Comparison of ENCODE assay signal across 8 cellular contexts in genomic region chr6:108294787-108295625, GRCh38. TPM values are rescaled to one million over a fixed set of nuclear protein-coding genes. Genes with fewer than 3 reads are reported as not detected.
DNase-seq lines count a peak whose midpoint lies in the region; ATAC-seq and TF ChIP-seq lines count a peak whose summit lies in the region.

Gene AFG1L (plus strand): TSS chr6:108295054. CDS start chr6:108295080, 26 bp downstream.

- no peak for TF ChIP-seq CTCF in BE2C (IDR thresholded peaks at IDR 0.05; ENCODE audit: low read depth, low read length)

- no peaks in the 10 kb centered on the region for H3K9me3 ChIP-seq in BE2C

- peak; percentile 77 for ATAC-seq in HG03378 (IDR thresholded peaks at IDR 0.05; ENCODE audit: unreplicated experiment)
- ATAC-seq in left lobe of liver: peak; percentile 98

- no peaks in the 10 kb centered on the region for H3K36me3 ChIP-seq in BE2C

- H3K36me3 Mint-ChIP-seq in activated CD4-positive, alpha-beta T cell treated with anti-CD3 and anti-CD28 coated beads, Interleukin-2, amount 10 ng/mL, durations not matched to agents 7 days and 5 days (ENCODE audit: low read depth): peaks cover 11% of the 10 kb centered on the region

- peak within 1 kb of the TSS; percentile 100 for H3K27ac Mint-ChIP-seq in activated CD4-positive, alpha-beta T cell treated with anti-CD3 and anti-CD28 coated beads, Interleukin-2, amount 10 ng/mL, durations not matched to agents 7 days and 5 days

- H3K4me3 ChIP-seq in BE2C (ENCODE audit: low read depth, low read length): peak within 1 kb of the TSS; percentile 98

- H3K9me3 Mint-ChIP-seq in activated CD4-positive, alpha-beta T cell treated with anti-CD3 and anti-CD28 coated beads, Interleukin-2, amount 10 ng/mL, durations not matched to agents 7 days and 5 days: no peaks in the 10 kb centered on the region

- peaks cover 30% of the 10 kb centered on the region for H3K4me1 Mint-ChIP-seq in activated CD4-positive, alpha-beta T cell treated with anti-CD3 and anti-CD28 coated beads, Interleukin-2, amount 10 ng/mL, durations not matched to agents 7 days and 5 days

- DNase-seq in BE2C (peak; percentile 94), NCI-H526 (lab: John Stamatoyannopoulos, UW) (peak; percentile 86 to 92), cortex of kidney (lab: John Stamatoyannopoulos, UW) (peak; percentile 36), left lobe of liver (ENCODE audit: low spot score) (peak; percentile 99)
- peak; percentile 90 for DNase-seq in activated CD4-positive, alpha-beta T cell treated with anti-CD3 and anti-CD28 coated beads, Interleukin-2, amount 10 ng/mL, durations not matched to agents 7 days and 5 days
- peak; percentile 90 to 91 for DNase-seq in stimulated activated CD4-positive, alpha-beta T cell treated with anti-CD3 and anti-CD28 coated beads, Interleukin-2, amount 100 ng/mL, for 24 hours

- POLR2A ChIA-PET in activated CD4-positive, alpha-beta T cell treated with anti-CD3 and anti-CD28 coated beads, Interleukin-2, amount 10 ng/mL, durations not matched to agents 7 days and 5 days (lab: Charles Lee): interaction anchor here (0.6 to 1.0 kb wide), 2 partner anchors 34 to 71 kb away, joined by 5 read pairs; partner anchors contain the start of gene SNX3

- no peaks in the 10 kb centered on the region for H3K27me3 Mint-ChIP-seq in activated CD4-positive, alpha-beta T cell treated with anti-CD3 and anti-CD28 coated beads, Interleukin-2, amount 10 ng/mL, durations not matched to agents 7 days and 5 days

- CTCF ChIA-PET in activated CD4-positive, alpha-beta T cell treated with anti-CD3 and anti-CD28 coated beads, Interleukin-2, amount 10 ng/mL, durations not matched to agents 7 days and 5 days (lab: Charles Lee): interaction anchor here (1.0 to 2.6 kb wide), 5 partner anchors 10 to 40 kb away, joined by 3 to 9 read pairs (median 3); partner anchors contain the start of gene SNX3

- H3K4me1 ChIP-seq in BE2C: no peaks in the 10 kb centered on the region

- TF ChIP-seq POLR2A in GM19099 (IDR thresholded peaks at IDR 0.05; ENCODE audit: extremely low read depth, insufficient read length, low read depth): peak; percentile 55

- H3K27me3 ChIP-seq in BE2C: no peaks in the 10 kb centered on the region

- H3K4me3 Mint-ChIP-seq in activated CD4-positive, alpha-beta T cell treated with anti-CD3 and anti-CD28 coated beads, Interleukin-2, amount 10 ng/mL, durations not matched to agents 7 days and 5 days: peak within 1 kb of the TSS; percentile 99

RNA-seq across cellular contexts. Expression of gene AFG1L, which starts in this region (rescaled TPM):
- 3.0 TPM for polyA plus RNA-seq in BE2C (2012; ENCODE audit: insufficient read depth, insufficient read length, low read depth)
- 1 to 10 TPM; 5.7 to 5.9 TPM for total RNA-seq in activated CD4-positive, alpha-beta T cell treated with anti-CD3 and anti-CD28 coated beads, Interleukin-2, amount 10 ng/mL, durations not matched to agents 7 days and 5 days
- total RNA-seq in left lobe of liver: 7.0 TPM

Comparison
In these comparisons a context has a peak if more than half of its experiments do, and no peak if none do; other contexts are left out.
1. Peak in every context shown above with its lines: DNase-seq, ATAC-seq and H3K4me3 ChIP-seq.
2. DNase-seq: peak in every context shown above with its lines; median percentile 99 in left lobe of liver; 94 in BE2C; 90 in stimulated activated CD4-positive, alpha-beta T cell treated with anti-CD3 and anti-CD28 coated beads, Interleukin-2, amount 100 ng/mL, for 24 hours; 90 in activated CD4-positive, alpha-beta T cell treated with anti-CD3 and anti-CD28 coated beads, Interleukin-2, amount 10 ng/mL, durations not matched to agents 7 days and 5 days; 89 in NCI-H526; 36 in cortex of kidney.